1 cellular context compared by ENCODE assay signal in the genomic region with DNA sequence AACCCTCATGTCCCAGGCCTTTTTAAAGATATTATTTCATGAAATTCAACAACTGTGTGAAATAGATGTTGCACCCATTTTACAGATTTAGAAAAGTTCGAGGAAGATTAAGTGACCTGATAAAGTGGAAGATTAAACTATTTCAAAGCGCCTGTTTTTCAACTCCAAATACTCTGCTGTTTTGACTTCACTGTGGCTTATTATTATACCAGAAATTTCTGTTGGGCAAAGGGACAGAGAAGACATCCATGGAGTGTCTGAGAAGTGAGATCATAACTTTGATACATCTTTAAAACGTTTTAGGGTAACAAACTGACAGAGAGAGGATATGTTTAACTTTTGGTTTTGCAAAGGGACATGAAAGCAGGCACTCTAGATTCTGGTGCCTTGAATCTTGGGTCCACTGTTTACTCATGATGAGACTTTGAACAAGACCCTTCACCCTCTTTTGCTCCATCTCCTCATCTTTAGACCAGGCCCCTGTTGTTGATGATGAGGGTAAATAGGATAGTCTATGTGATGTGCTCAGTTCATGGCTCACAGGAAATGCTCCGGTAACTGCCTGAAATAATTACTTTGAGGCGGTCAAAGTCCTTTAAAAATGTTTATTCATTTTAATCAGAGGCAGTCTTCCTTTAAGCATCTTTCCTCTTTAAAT.
TF ChIP-seq lines count a peak whose summit lies in the region.

No MANE protein-coding gene starts in this region.

TF ChIP-seq in HepG2, 621 proteins besides CTCF, POLR2A, EP300 and RAD21 (continued from another document and continues in another):
- TF ChIP-seq, protein P1, sequence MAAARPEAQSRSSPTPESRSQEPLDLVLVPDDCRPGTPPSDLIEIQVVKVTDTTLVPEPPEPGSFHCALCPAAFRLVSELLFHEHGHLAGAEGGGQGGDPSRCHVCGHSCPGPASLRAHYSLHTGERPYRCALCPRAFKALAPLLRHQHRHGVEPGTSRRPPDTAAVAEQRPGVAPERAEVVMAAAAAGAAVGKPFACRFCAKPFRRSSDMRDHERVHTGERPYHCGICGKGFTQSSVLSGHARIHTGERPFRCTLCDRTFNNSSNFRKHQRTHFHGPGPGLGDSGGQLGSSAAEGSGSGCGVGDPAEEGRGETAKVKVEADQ (CRISPR knock-in tag; IDR thresholded peaks at IDR 0.05; ENCODE audit: borderline replicate concordance), result no peak
- TF ChIP-seq, protein P2, sequence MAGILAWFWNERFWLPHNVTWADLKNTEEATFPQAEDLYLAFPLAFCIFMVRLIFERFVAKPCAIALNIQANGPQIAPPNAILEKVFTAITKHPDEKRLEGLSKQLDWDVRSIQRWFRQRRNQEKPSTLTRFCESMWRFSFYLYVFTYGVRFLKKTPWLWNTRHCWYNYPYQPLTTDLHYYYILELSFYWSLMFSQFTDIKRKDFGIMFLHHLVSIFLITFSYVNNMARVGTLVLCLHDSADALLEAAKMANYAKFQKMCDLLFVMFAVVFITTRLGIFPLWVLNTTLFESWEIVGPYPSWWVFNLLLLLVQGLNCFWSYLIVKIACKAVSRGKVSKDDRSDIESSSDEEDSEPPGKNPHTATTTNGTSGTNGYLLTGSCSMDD (CRISPR knock-in tag; IDR thresholded peaks at IDR 0.05), result no peak
- TF ChIP-seq, protein P3, sequence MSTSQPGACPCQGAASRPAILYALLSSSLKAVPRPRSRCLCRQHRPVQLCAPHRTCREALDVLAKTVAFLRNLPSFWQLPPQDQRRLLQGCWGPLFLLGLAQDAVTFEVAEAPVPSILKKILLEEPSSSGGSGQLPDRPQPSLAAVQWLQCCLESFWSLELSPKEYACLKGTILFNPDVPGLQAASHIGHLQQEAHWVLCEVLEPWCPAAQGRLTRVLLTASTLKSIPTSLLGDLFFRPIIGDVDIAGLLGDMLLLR (CRISPR knock-in tag; IDR thresholded peaks at IDR 0.05), result no peak
- TF ChIP-seq, protein P4, sequence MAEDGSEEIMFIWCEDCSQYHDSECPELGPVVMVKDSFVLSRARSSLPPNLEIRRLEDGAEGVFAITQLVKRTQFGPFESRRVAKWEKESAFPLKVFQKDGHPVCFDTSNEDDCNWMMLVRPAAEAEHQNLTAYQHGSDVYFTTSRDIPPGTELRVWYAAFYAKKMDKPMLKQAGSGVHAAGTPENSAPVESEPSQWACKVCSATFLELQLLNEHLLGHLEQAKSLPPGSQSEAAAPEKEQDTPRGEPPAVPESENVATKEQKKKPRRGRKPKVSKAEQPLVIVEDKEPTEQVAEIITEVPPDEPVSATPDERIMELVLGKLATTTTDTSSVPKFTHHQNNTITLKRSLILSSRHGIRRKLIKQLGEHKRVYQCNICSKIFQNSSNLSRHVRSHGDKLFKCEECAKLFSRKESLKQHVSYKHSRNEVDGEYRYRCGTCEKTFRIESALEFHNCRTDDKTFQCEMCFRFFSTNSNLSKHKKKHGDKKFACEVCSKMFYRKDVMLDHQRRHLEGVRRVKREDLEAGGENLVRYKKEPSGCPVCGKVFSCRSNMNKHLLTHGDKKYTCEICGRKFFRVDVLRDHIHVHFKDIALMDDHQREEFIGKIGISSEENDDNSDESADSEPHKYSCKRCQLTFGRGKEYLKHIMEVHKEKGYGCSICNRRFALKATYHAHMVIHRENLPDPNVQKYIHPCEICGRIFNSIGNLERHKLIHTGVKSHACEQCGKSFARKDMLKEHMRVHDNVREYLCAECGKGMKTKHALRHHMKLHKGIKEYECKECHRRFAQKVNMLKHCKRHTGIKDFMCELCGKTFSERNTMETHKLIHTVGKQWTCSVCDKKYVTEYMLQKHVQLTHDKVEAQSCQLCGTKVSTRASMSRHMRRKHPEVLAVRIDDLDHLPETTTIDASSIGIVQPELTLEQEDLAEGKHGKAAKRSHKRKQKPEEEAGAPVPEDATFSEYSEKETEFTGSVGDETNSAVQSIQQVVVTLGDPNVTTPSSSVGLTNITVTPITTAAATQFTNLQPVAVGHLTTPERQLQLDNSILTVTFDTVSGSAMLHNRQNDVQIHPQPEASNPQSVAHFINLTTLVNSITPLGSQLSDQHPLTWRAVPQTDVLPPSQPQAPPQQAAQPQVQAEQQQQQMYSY (CRISPR knock-in tag; IDR thresholded peaks at IDR 0.05), result no peak
- TF ChIP-seq ZZZ3 (CRISPR knock-in tag; IDR thresholded peaks at IDR 0.05; ENCODE audit: borderline replicate concordance) (no peak), ZC3H4 (CRISPR knock-in tag; IDR thresholded peaks at IDR 0.05; ENCODE audit: borderline replicate concordance) (no peak), ZNF549 (CRISPR knock-in tag; IDR thresholded peaks at IDR 0.05) (no peak), SIN3B (IDR thresholded peaks at IDR 0.05; ENCODE audit: low read length) (no peak), PRMT3 (CRISPR knock-in tag; IDR thresholded peaks at IDR 0.05; ENCODE audit: borderline replicate concordance, low read depth) (no peak), ZNF879 (CRISPR knock-in tag; IDR thresholded peaks at IDR 0.05) (no peak), ZNF768 (CRISPR knock-in tag; IDR thresholded peaks at IDR 0.05) (no peak), CC2D1A (CRISPR knock-in tag; IDR thresholded peaks at IDR 0.05) (no peak), KAT2B (IDR thresholded peaks at IDR 0.05; ENCODE audit: borderline replicate concordance, low read depth, low read length) (no peak), GABPB1 (CRISPR knock-in tag; IDR thresholded peaks at IDR 0.05) (peak; percentile 20; the same call in 1 of the 2 replicates), NKX3-1 (CRISPR knock-in tag; IDR thresholded peaks at IDR 0.05) (no peak), RFX3 (CRISPR knock-in tag; IDR thresholded peaks at IDR 0.05) (no peak), ZNF331 (CRISPR knock-in tag; IDR thresholded peaks at IDR 0.05) (0 out of 2 replicates have a peak, but pooled peaks have one; percentile 51), MEIS1 (CRISPR knock-in tag; IDR thresholded peaks at IDR 0.05; ENCODE audit: borderline replicate concordance) (no peak), SPEN (CRISPR knock-in tag; IDR thresholded peaks at IDR 0.05; ENCODE audit: low read depth) (no peak), ZBTB7B (CRISPR knock-in tag; IDR thresholded peaks at IDR 0.05) (peak; percentile 81; the same call in 1 of the 2 replicates), DNMT1 (CRISPR knock-in tag; IDR thresholded peaks at IDR 0.05) (no peak), ZNF703 (CRISPR knock-in tag; IDR thresholded peaks at IDR 0.05; ENCODE audit: borderline replicate concordance) (no peak), TEAD3 (CRISPR knock-in tag; optimal IDR thresholded peaks at IDR 0.05; ENCODE audit: borderline replicate concordance) (peak; percentile 63), RORA (CRISPR knock-in tag; IDR thresholded peaks at IDR 0.05) (no peak), SP2 (CRISPR knock-in tag; IDR thresholded peaks at IDR 0.05) (no peak)
- TF ChIP-seq, protein P5, sequence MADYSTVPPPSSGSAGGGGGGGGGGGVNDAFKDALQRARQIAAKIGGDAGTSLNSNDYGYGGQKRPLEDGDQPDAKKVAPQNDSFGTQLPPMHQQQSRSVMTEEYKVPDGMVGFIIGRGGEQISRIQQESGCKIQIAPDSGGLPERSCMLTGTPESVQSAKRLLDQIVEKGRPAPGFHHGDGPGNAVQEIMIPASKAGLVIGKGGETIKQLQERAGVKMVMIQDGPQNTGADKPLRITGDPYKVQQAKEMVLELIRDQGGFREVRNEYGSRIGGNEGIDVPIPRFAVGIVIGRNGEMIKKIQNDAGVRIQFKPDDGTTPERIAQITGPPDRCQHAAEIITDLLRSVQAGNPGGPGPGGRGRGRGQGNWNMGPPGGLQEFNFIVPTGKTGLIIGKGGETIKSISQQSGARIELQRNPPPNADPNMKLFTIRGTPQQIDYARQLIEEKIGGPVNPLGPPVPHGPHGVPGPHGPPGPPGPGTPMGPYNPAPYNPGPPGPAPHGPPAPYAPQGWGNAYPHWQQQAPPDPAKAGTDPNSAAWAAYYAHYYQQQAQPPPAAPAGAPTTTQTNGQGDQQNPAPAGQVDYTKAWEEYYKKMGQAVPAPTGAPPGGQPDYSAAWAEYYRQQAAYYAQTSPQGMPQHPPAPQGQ (CRISPR knock-in tag; IDR thresholded peaks at IDR 0.05; ENCODE audit: borderline replicate concordance), result no peak
- TF ChIP-seq, protein P6, sequence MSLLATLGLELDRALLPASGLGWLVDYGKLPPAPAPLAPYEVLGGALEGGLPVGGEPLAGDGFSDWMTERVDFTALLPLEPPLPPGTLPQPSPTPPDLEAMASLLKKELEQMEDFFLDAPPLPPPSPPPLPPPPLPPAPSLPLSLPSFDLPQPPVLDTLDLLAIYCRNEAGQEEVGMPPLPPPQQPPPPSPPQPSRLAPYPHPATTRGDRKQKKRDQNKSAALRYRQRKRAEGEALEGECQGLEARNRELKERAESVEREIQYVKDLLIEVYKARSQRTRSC (CRISPR knock-in tag; IDR thresholded peaks at IDR 0.05; ENCODE audit: low read depth), result no peak
- TF ChIP-seq, protein P7, sequence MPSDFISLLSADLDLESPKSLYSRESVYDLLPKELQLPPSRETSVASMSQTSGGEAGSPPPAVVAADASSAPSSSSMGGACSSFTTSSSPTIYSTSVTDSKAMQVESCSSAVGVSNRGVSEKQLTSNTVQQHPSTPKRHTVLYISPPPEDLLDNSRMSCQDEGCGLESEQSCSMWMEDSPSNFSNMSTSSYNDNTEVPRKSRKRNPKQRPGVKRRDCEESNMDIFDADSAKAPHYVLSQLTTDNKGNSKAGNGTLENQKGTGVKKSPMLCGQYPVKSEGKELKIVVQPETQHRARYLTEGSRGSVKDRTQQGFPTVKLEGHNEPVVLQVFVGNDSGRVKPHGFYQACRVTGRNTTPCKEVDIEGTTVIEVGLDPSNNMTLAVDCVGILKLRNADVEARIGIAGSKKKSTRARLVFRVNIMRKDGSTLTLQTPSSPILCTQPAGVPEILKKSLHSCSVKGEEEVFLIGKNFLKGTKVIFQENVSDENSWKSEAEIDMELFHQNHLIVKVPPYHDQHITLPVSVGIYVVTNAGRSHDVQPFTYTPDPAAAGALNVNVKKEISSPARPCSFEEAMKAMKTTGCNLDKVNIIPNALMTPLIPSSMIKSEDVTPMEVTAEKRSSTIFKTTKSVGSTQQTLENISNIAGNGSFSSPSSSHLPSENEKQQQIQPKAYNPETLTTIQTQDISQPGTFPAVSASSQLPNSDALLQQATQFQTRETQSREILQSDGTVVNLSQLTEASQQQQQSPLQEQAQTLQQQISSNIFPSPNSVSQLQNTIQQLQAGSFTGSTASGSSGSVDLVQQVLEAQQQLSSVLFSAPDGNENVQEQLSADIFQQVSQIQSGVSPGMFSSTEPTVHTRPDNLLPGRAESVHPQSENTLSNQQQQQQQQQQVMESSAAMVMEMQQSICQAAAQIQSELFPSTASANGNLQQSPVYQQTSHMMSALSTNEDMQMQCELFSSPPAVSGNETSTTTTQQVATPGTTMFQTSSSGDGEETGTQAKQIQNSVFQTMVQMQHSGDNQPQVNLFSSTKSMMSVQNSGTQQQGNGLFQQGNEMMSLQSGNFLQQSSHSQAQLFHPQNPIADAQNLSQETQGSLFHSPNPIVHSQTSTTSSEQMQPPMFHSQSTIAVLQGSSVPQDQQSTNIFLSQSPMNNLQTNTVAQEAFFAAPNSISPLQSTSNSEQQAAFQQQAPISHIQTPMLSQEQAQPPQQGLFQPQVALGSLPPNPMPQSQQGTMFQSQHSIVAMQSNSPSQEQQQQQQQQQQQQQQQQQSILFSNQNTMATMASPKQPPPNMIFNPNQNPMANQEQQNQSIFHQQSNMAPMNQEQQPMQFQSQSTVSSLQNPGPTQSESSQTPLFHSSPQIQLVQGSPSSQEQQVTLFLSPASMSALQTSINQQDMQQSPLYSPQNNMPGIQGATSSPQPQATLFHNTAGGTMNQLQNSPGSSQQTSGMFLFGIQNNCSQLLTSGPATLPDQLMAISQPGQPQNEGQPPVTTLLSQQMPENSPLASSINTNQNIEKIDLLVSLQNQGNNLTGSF (CRISPR knock-in tag; IDR thresholded peaks at IDR 0.05), result no peak
- TF ChIP-seq, protein P8, sequence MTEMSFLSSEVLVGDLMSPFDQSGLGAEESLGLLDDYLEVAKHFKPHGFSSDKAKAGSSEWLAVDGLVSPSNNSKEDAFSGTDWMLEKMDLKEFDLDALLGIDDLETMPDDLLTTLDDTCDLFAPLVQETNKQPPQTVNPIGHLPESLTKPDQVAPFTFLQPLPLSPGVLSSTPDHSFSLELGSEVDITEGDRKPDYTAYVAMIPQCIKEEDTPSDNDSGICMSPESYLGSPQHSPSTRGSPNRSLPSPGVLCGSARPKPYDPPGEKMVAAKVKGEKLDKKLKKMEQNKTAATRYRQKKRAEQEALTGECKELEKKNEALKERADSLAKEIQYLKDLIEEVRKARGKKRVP (CRISPR knock-in tag; IDR thresholded peaks at IDR 0.05), result no peak
- TF ChIP-seq, protein P9, sequence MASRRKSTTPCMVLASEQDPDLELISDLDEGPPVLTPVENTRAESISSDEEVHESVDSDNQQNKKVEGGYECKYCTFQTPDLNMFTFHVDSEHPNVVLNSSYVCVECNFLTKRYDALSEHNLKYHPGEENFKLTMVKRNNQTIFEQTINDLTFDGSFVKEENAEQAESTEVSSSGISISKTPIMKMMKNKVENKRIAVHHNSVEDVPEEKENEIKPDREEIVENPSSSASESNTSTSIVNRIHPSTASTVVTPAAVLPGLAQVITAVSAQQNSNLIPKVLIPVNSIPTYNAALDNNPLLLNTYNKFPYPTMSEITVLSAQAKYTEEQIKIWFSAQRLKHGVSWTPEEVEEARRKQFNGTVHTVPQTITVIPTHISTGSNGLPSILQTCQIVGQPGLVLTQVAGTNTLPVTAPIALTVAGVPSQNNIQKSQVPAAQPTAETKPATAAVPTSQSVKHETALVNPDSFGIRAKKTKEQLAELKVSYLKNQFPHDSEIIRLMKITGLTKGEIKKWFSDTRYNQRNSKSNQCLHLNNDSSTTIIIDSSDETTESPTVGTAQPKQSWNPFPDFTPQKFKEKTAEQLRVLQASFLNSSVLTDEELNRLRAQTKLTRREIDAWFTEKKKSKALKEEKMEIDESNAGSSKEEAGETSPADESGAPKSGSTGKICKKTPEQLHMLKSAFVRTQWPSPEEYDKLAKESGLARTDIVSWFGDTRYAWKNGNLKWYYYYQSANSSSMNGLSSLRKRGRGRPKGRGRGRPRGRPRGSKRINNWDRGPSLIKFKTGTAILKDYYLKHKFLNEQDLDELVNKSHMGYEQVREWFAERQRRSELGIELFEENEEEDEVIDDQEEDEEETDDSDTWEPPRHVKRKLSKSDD (CRISPR knock-in tag; IDR thresholded peaks at IDR 0.05; ENCODE audit: low read depth), result no peak
